Comparison of ENCODE assay signal across 19 cellular contexts in genomic region chr1:208668991-208669390, GRCh38.
DNase-seq lines count a peak whose midpoint lies in the region; ATAC-seq, FAIRE-seq and TF ChIP-seq lines count a peak whose summit lies in the region.
"Had no signal": no experiment of that assay in that cellular context is flagged by ENCODE, and none has a peak within 500 bp of the region (broad histone marks: within the 10 kb centered on the region; RNA-seq: fewer than 3 reads in every experiment).

No MANE protein-coding gene starts in this region.

- H3K36me3 Mint-ChIP-seq in CD4-positive, alpha-beta memory T cell, result no peaks in the 10 kb centered on the region
- H3K36me3 Mint-ChIP-seq in activated T-cell treated with anti-CD3 and anti-CD28 coated beads, Interleukin-2, amount 50 U/mL, for 24 hours (ENCODE audit: low read depth), result no peaks in the 10 kb centered on the region
- H3K36me3 Mint-ChIP-seq: CD4-positive, CD25-positive, alpha-beta regulatory T cell; immature natural killer cell; type B pancreatic cell had no signal

- H3K79me2 ChIP-seq in K562 (ENCODE audit: control insufficient read depth, insufficient read depth, low read length), result no peaks in the 10 kb centered on the region

- H3K4me3 Mint-ChIP-seq in CD4-positive, alpha-beta memory T cell, result no peak overlapping the region
- H3K4me3 Mint-ChIP-seq in activated T-cell treated with anti-CD3 and anti-CD28 coated beads, Interleukin-2, amount 50 U/mL, for 24 hours, result no peak overlapping the region
- H3K4me3 Mint-ChIP-seq: CD4-positive, CD25-positive, alpha-beta regulatory T cell; immature natural killer cell; type B pancreatic cell had no signal

- 0% methylated on average over 1 of the region's 1 CpG for WGBS in K562 (ENCODE audit: insufficient coverage, low coverage, missing lambda C conversion rate)

- POLR2A ChIA-PET in K562 (lab: Yijun Ruan, JAX), result no interaction called here
- POLR2A ChIA-PET in CD4-positive, alpha-beta memory T cell (lab: Charles Lee; ENCODE audit: partially characterized antibody), result no interaction called here

- H3K9ac ChIP-seq in K562 (ENCODE audit: insufficient read depth in 1 of 2, low read depth in 2 of 2, low read length in 2 of 2), result no peak overlapping the region

- FAIRE-seq in K562 (lab: Jason Lieb, UNC), result no peak

- H3K4me1 Mint-ChIP-seq in CD4-positive, alpha-beta memory T cell, result no peaks in the 10 kb centered on the region
- no peaks in the 10 kb centered on the region for H3K4me1 Mint-ChIP-seq in activated T-cell treated with anti-CD3 and anti-CD28 coated beads, Interleukin-2, amount 50 U/mL, for 24 hours (ENCODE audit: low read depth)
- H3K4me1 Mint-ChIP-seq: CD4-positive, CD25-positive, alpha-beta regulatory T cell; immature natural killer cell had no signal

- peaks cover 0 to 2% (median 0%) of the 10 kb centered on the region in 8 donors for H3K9me3 Mint-ChIP-seq in CD4-positive, alpha-beta memory T cell
- no peaks in the 10 kb centered on the region for H3K9me3 Mint-ChIP-seq in activated T-cell treated with anti-CD3 and anti-CD28 coated beads, Interleukin-2, amount 50 U/mL, for 24 hours
- H3K9me3 Mint-ChIP-seq: type B pancreatic cell had no signal

- DNase-seq in ACHN (peak; percentile 21), MG63 (peak; percentile 3), K562 (ENCODE audit: extremely low read depth in 1 of 4, low spot score in 3 of 4) (no peak), islet precursor cell (peak; percentile 67), D341Med (ENCODE audit: low spot score) (no peak), GOT3 (lab: John Stamatoyannopoulos, UW) (no peak)
- no peak for DNase-seq in CD4-positive, alpha-beta memory T cell
- DNase-seq in activated T-cell treated with anti-CD3 and anti-CD28 coated beads, Interleukin-2, amount 50 U/mL, for 24 hours, result no peak
- DNase-seq: activated CD4-positive, alpha-beta T cell treated with anti-CD3 and anti-CD28 coated beads for 1 hour; CD4-positive, CD25-positive, alpha-beta regulatory T cell; DMS79; immature natural killer cell; mesenchymal stem cell; NCI-H187 treated with DMSO at 0.1 percent for 48 hours; NCI-H446 treated with DMSO at 0.1 percent for 48 hours; stimulated activated naive CD8-positive, alpha-beta T cell treated with anti-CD3 and anti-CD28 coated beads, Interleukin-15, Interleukin-2, amounts not matched to agents 100 U/mL and 50 U/mL, for 24 hours; T-helper 9 cell had no signal

- H3K27me3 ChIP-seq in MG63 (peaks cover 7% of the 10 kb centered on the region), K562 (ENCODE audit: control insufficient read depth in 2 of 2, insufficient read depth in 2 of 2, low read length in 2 of 2) (no peaks in the 10 kb centered on the region)
- no peaks in the 10 kb centered on the region for H3K27me3 ChIP-seq in CD4-positive, alpha-beta memory T cell (ENCODE audit: insufficient read depth, low read length)

- H3K4me3 ChIP-seq in MG63 (no peak overlapping the region), K562 (no peak overlapping the region)
- no peak overlapping the region for H3K4me3 ChIP-seq in CD4-positive, alpha-beta memory T cell (ENCODE audit: low read length in 2 of 2)
- H3K4me3 ChIP-seq: SJSA1 had no signal

- H4K20me1 ChIP-seq in K562 (replicated peaks; ENCODE audit: control insufficient read depth, insufficient read depth, low read length), result no peaks in the 10 kb centered on the region

- no peak overlapping the region for H3K27ac ChIP-seq in K562 (ENCODE audit: extremely low read depth, low read depth, low read length)
- no peak overlapping the region for H3K27ac ChIP-seq in CD4-positive, alpha-beta memory T cell (ENCODE audit: low read depth, low read length)
- H3K27ac ChIP-seq: SJSA1 had no signal

- CTCF ChIA-PET in K562 (lab: Yijun Ruan, JAX; ENCODE audit: low intra/inter-chr PET ratio), result no interaction called here
- CTCF ChIA-PET in CD4-positive, alpha-beta memory T cell (lab: Charles Lee; ENCODE audit: partially characterized antibody), result no interaction called here

- H3K9me1 ChIP-seq in K562 (ENCODE audit: control insufficient read depth, insufficient read depth, low read length), result no peaks in the 10 kb centered on the region

- no peak for TF ChIP-seq CTCF in K562 (IDR thresholded peaks at IDR 0.05 in 2 of 3, conservative IDR thresholded peaks at IDR 0.05 in 1 of 3; ENCODE audit: insufficient read depth in 2 of 3, low read depth in 1 of 3, low read length in 3 of 3)

- in situ Hi-C loops in ACHN (cut with HindIII; ENCODE audit: low pct_ligation_motif_present, low pct_unique_long_range_greater_than_20kb, low sequenced_read_pairs), result no loop called here
- in situ Hi-C loops in K562 (cut with MboI), result no loop called here

- H3K4me2 ChIP-seq in K562 (ENCODE audit: insufficient read depth, low read length), result no peak overlapping the region

- no peak for TF ChIP-seq POLR2A in K562 (conservative IDR thresholded peaks at IDR 0.05)

- no peak for TF ChIP-seq RAD21 in K562 (CRISPR knock-in tag; conservative IDR thresholded peaks at IDR 0.05 in 1 of 2, IDR thresholded peaks at IDR 0.05 in 1 of 2)

- no peak for TF ChIP-seq EP300 in K562 (IDR thresholded peaks at IDR 0.05; ENCODE audit: low read length)

- H3K27ac Mint-ChIP-seq in CD4-positive, alpha-beta memory T cell, result no peak overlapping the region
- no peak overlapping the region for H3K27ac Mint-ChIP-seq in activated T-cell treated with anti-CD3 and anti-CD28 coated beads, Interleukin-2, amount 50 U/mL, for 24 hours
- H3K27ac Mint-ChIP-seq: CD4-positive, CD25-positive, alpha-beta regulatory T cell; immature natural killer cell; type B pancreatic cell had no signal

- H3K36me3 ChIP-seq in MG63 (no peaks in the 10 kb centered on the region), K562 (ENCODE audit: control insufficient read depth, insufficient read depth, low read length) (no peaks in the 10 kb centered on the region)
- H3K36me3 ChIP-seq in CD4-positive, alpha-beta memory T cell (ENCODE audit: insufficient read depth, low read length), result no peaks in the 10 kb centered on the region
- H3K36me3 ChIP-seq: SJSA1 had no signal

- no peaks in the 10 kb centered on the region for H3K4me1 ChIP-seq in K562 (replicated peaks in 1 of 2; ENCODE audit: control insufficient read depth in 2 of 2, insufficient read depth in 2 of 2, low read length in 2 of 2)
- H3K4me1 ChIP-seq in CD4-positive, alpha-beta memory T cell (ENCODE audit: insufficient read depth, low read length), result no peaks in the 10 kb centered on the region
- H3K4me1 ChIP-seq: SJSA1 had no signal

- H3K9me3 ChIP-seq in MG63 (no peaks in the 10 kb centered on the region), K562 (replicated peaks; ENCODE audit: control insufficient read depth, insufficient read depth, low read depth, low read length) (no peaks in the 10 kb centered on the region)
- H3K9me3 ChIP-seq in CD4-positive, alpha-beta memory T cell (ENCODE audit: control insufficient read depth in 1 of 2, low read length in 2 of 2), result no peaks in the 10 kb centered on the region
- H3K9me3 ChIP-seq: SJSA1 had no signal

- no peak for ATAC-seq in K562
- ATAC-seq: stimulated activated naive CD8-positive, alpha-beta T cell treated with anti-CD3 and anti-CD28 coated beads, Interleukin-15, Interleukin-2, amounts not matched to agents 100 U/mL and 50 U/mL, for 24 hours had no signal

- peaks cover 1 to 6% of the 10 kb centered on the region in 2 donors for H3K27me3 Mint-ChIP-seq in CD4-positive, alpha-beta memory T cell
- H3K27me3 Mint-ChIP-seq in activated T-cell treated with anti-CD3 and anti-CD28 coated beads, Interleukin-2, amount 50 U/mL, for 24 hours, result peaks cover 6% of the 10 kb centered on the region
- H3K27me3 Mint-ChIP-seq: CD4-positive, CD25-positive, alpha-beta regulatory T cell had no signal

- no TSS peak for BruUV-seq in K562 (replicated peaks; lab: Mats Ljungman, UMichigan)

- intact Hi-C loops in K562 (cut with micrococcal nuclease), result no loop called here
- intact Hi-C loops in CD4-positive, alpha-beta memory T cell (cut with micrococcal nuclease), result no loop called here

- H2AFZ ChIP-seq in K562 (ENCODE audit: low read depth, low read length), result no peak overlapping the region

TF ChIP-seq in K562, 482 proteins besides CTCF, POLR2A, EP300 and RAD21:
- TF ChIP-seq EHMT2 (IDR thresholded peaks at IDR 0.05) (peak; percentile 82), REST (CRISPR knock-in tag; IDR thresholded peaks at IDR 0.05; ENCODE audit: low read depth) (0 out of 2 replicates have a peak, but pooled peaks have one; percentile 26), MED1 (CRISPR knock-in tag; IDR thresholded peaks at IDR 0.05; ENCODE audit: borderline replicate concordance) (no peak)

Comparison
In these comparisons a context has a peak if more than half of its experiments do, and no peak if none do; other contexts are left out.
1. DNase-seq: peak in ACHN (single experiment), MG63 (single experiment) and islet precursor cell (single experiment); none in K562 (0 of 4), D341Med (single experiment), CD4-positive, alpha-beta memory T cell (0 of 5), activated T-cell treated with anti-CD3 and anti-CD28 coated beads, Interleukin-2, amount 50 U/mL, for 24 hours (single experiment) and GOT3 (single experiment).